ENCODE assay signal across 20 cellular contexts in the genomic region with DNA sequence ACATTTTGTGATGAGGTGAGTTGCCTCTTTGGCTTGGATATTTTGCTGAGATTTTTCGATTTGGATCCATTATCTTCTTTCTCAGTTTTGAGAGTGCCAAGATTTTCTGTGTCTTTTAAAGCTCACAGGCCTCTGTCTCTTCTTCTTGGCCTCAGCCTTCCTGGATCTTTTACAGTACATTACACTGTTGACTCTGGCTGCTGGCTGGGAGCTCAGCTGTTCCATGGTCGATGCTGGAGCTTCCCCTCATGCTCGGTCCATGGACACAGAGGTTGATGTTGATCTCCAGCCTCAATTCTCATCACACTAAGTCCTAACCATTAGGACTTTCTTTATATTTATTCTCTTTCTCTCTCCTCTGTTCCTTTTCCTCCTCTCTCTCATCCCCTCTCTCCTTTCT.
DNase-seq lines count a peak whose midpoint lies in the region; ATAC-seq and TF ChIP-seq lines count a peak whose summit lies in the region.
"Had no signal": no experiment of that assay in that cellular context is flagged by ENCODE, and none has a peak within 500 bp of the region (broad histone marks: within the 10 kb centered on the region; RNA-seq: fewer than 3 reads in every experiment).

No MANE protein-coding gene starts in this region.

- H3K27ac ChIP-seq in angular gyrus (ENCODE audit: low read depth, low read length) (peak overlapping the region; percentile 10), heart left ventricle (peak overlapping the region in 3 of 12 donors; percentile 15 to 29 (median 19)), testis (no peak overlapping the region)
- H3K27ac ChIP-seq: C4-2B, KMS-11, SJCRH30 had no signal

- H3K4me1 ChIP-seq in heart left ventricle (peaks cover 0 to 6% (median 0%) of the 10 kb centered on the region in 12 donors), testis (no peaks in the 10 kb centered on the region)

- H3K36me3 ChIP-seq in heart left ventricle (no peaks in the 10 kb centered on the region), testis (ENCODE audit: low read depth, missing control alignments) (no peaks in the 10 kb centered on the region)
- H3K36me3 ChIP-seq: SJCRH30 had no signal

- peaks cover 0 to 6% (median 0%) of the 10 kb centered on the region in 12 donors for H3K9me3 ChIP-seq in heart left ventricle
- no peaks in the 10 kb centered on the region for H3K9me3 ChIP-seq in testis
- H3K9me3 ChIP-seq: SJCRH30 had no signal

- ATAC-seq in heart left ventricle = peak; percentile 44 to 83 (median 76)
- no peak for ATAC-seq in HG03457 (IDR thresholded peaks at IDR 0.05; ENCODE audit: unreplicated experiment)
- ATAC-seq in GM18907 (IDR thresholded peaks at IDR 0.05; ENCODE audit: unreplicated experiment) = no peak
- ATAC-seq: PC-3 had no signal

- no peak overlapping the region for H3K4me3 ChIP-seq in heart left ventricle
- H3K4me3 ChIP-seq in testis = no peak overlapping the region
- H3K4me3 ChIP-seq: SJCRH30 had no signal

- WGBS in heart left ventricle, 4 donors = 33 to 60% (median 54%) methylated on average over 3 of the region's 3 CpGs
- WGBS in testis, 2 donors = 26 to 55% methylated on average over 3 of the region's 3 CpGs

- H3K27me3 ChIP-seq in heart left ventricle (no peaks in the 10 kb centered on the region), testis (no peaks in the 10 kb centered on the region)
- H3K27me3 ChIP-seq: SJCRH30 had no signal

- TF ChIP-seq CTCF in heart left ventricle (IDR thresholded peaks at IDR 0.05) = no peak
- TF ChIP-seq CTCF in testis (IDR thresholded peaks at IDR 0.05) = no peak

- peak in 3 of 5 donors; percentile 19 to 41 (median 34) for DNase-seq in heart left ventricle
- DNase-seq in mucosa of gallbladder (ENCODE audit: low spot score) = peak; percentile 37
- peak; percentile 16 for DNase-seq in testis
- no peak for DNase-seq in head of caudate nucleus
- DNase-seq: ACHN, AML-193, DMS79, MV-4-11, NCI-H1417, NCI-H187 treated with DMSO at 0.1 percent for 48 hours, NCI-H345, NCI-H524 treated with DMSO at 0.1 percent for 48 hours, PC-3, RPMI8226 had no signal

- intact Hi-C loops in heart left ventricle (cut with DNase I) (no loop called here), testis (cut with DNase I; ENCODE audit: low total_unique reads) (no loop called here), head of caudate nucleus (cut with DNase I) (no loop called here)

- TF ChIP-seq POLR2A in heart left ventricle (IDR thresholded peaks at IDR 0.05) = no peak
- TF ChIP-seq POLR2A in testis (IDR thresholded peaks at IDR 0.05) = no peak

Comparison
In these comparisons a context has a peak if more than half of its experiments do, and no peak if none do; other contexts are left out.
1. ATAC-seq: peak in heart left ventricle (4 of 4); none in HG03457 (single experiment) and GM18907 (single experiment).
2. DNase-seq: peak in heart left ventricle (3 of 5), mucosa of gallbladder (single experiment) and testis (single experiment); none in head of caudate nucleus (0 of 42).